Comparison of ENCODE assay signal across 14 cellular contexts in the genomic region with DNA sequence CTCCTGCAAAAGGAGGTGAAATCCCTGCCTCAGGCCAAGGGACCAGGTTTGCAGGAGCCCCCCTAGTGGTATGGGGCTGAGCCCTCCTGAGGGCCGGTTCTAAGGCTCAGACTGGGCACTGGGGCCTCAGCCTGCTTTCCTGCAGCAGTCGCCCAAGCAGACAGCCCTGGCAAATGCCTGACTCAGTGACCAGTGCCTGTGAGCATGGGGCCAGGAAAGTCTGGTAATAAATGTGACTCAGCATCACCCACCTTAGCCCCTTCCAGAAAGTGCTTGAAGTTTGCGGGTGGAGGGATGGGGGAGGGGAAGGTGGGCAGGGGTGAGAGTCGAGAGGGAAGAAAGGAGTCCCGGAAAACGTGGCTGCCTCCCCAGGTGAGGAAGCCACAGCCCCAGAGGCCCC. TPM values are rescaled to one million over a fixed set of nuclear protein-coding genes. Genes with fewer than 3 reads are reported as not detected.
DNase-seq lines count a peak whose midpoint lies in the region; ATAC-seq, FAIRE-seq and TF ChIP-seq lines count a peak whose summit lies in the region.
"Had no signal": no experiment of that assay in that cellular context is flagged by ENCODE, and none has a peak within 500 bp of the region (broad histone marks: within the 10 kb centered on the region; RNA-seq: fewer than 3 reads in every experiment).

No MANE protein-coding gene starts in this region.

- H3K4me1 ChIP-seq in A549 (peaks cover 61% of the 10 kb centered on the region), mesodermal cell (ENCODE audit: control insufficient read depth, insufficient read depth, low read length, poor library complexity, severe bottlenecking) (peaks cover 27% of the 10 kb centered on the region)

- TF ChIP-seq CTCF in A549 (IDR thresholded peaks at IDR 0.05): no peak

- H3K4me2 ChIP-seq in A549: peak overlapping the region; percentile 96

- no peak for TF ChIP-seq EP300 in A549 (IDR thresholded peaks at IDR 0.05)

- CTCF ChIA-PET in A549 (lab: Yijun Ruan, JAX): interaction anchor here (11.8 kb wide), 1 partner anchor 11 kb away, joined by 109 read pairs; no protein-coding TSS in a partner anchor

- H3K4me3 ChIP-seq in A549: peak overlapping the region; percentile 83; the same call in 1 of the 3 replicates
- H3K4me3 ChIP-seq in mesodermal cell (ENCODE audit: extremely low read depth, insufficient read depth, low read length, poor library complexity, severe bottlenecking): no peak overlapping the region
- H3K4me3 ChIP-seq: gastroesophageal sphincter, tibial nerve had no signal

- DNase-seq in A549 (ENCODE audit: low read depth in 1 of 2, low spot score in 1 of 2) (no peak), H4 (ENCODE audit: low spot score) (peak; percentile 13), amniotic epithelial cell (ENCODE audit: low read depth) (peak; percentile 26), middle frontal gyrus (ENCODE audit: extremely low spot score, low spot score) (no peak)
- DNase-seq: activated CD4-positive, CD25-positive, alpha-beta regulatory T cell treated with anti-CD3 and anti-CD28 coated beads, Interleukin-2, amount 50 U/mL, for 72 hours; activated effector memory CD4-positive, alpha-beta T cell treated with anti-CD3 and anti-CD28 coated beads, Interleukin-2, amount 50 U/mL, for 16 hours; dermis blood vessel endothelial cell; SIG-M5 had no signal

- no peaks in the 10 kb centered on the region for H3K36me3 ChIP-seq in mesodermal cell (ENCODE audit: control insufficient read depth, insufficient read depth, low read length)
- H3K36me3 ChIP-seq: gastroesophageal sphincter, tibial nerve had no signal

- WGBS in A549 (ENCODE audit: missing lambda C conversion rate): 78% methylated on average over 4 of the region's 6 CpGs
- 43 to 61% methylated on average over 3 of the region's 6 CpGs for WGBS in mesodermal cell (ENCODE audit: insufficient coverage in 2 of 2), 2 experiments

- POLR2A ChIA-PET in A549 (lab: Yijun Ruan, JAX): no interaction called here

- ATAC-seq in A549 (no peak), GM21447 (IDR thresholded peaks at IDR 0.05; ENCODE audit: unreplicated experiment) (no peak), HG02798 (IDR thresholded peaks at IDR 0.05; ENCODE audit: poor library complexity, unreplicated experiment) (no peak), GM21423 (IDR thresholded peaks at IDR 0.05; ENCODE audit: unreplicated experiment) (no peak)
- ATAC-seq: gastroesophageal sphincter had no signal

- H3K9me3 ChIP-seq in A549: no peaks in the 10 kb centered on the region
- H3K9me3 ChIP-seq in mesodermal cell (ENCODE audit: control insufficient read depth, low read length): no peaks in the 10 kb centered on the region
- H3K9me3 ChIP-seq: gastroesophageal sphincter, tibial nerve had no signal

- no peak for FAIRE-seq in A549 (lab: Jason Lieb, UNC)

- H3K27ac ChIP-seq in A549 (peak overlapping the region; percentile 98 to 99), mesodermal cell (ENCODE audit: low read depth, low read length, severe bottlenecking) (peak overlapping the region; percentile 99)

- no peak for TF ChIP-seq RAD21 in A549 (conservative IDR thresholded peaks at IDR 0.05 in 1 of 2, IDR thresholded peaks at IDR 0.05 in 1 of 2)

- no peak for TF ChIP-seq POLR2A in A549 (IDR thresholded peaks at IDR 0.05; ENCODE audit: low read length)

TF ChIP-seq in A549, 52 proteins besides CTCF, POLR2A, EP300 and RAD21 (continues in another document):
- TF ChIP-seq CHD2 (IDR thresholded peaks at IDR 0.05; ENCODE audit: low read length, partially characterized antibody): no peak
- no peak for TF ChIP-seq HOXB13 (CRISPR knock-in tag; IDR thresholded peaks at IDR 0.05; ENCODE audit: low read depth)
- TF ChIP-seq, protein P1, sequence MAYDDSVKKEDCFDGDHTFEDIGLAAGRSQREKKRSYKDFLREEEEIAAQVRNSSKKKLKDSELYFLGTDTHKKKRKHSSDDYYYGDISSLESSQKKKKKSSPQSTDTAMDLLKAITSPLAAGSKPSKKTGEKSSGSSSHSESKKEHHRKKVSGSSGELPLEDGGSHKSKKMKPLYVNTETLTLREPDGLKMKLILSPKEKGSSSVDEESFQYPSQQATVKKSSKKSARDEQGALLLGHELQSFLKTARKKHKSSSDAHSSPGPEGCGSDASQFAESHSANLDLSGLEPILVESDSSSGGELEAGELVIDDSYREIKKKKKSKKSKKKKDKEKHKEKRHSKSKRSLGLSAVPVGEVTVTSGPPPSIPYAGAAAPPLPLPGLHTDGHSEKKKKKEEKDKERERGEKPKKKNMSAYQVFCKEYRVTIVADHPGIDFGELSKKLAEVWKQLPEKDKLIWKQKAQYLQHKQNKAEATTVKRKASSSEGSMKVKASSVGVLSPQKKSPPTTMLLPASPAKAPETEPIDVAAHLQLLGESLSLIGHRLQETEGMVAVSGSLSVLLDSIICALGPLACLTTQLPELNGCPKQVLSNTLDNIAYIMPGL (CRISPR knock-in tag; IDR thresholded peaks at IDR 0.05; ENCODE audit: borderline replicate concordance): no peak
- TF ChIP-seq PBX3 (IDR thresholded peaks at IDR 0.05): no peak
- no peak for TF ChIP-seq MYC (IDR thresholded peaks at IDR 0.05; ENCODE audit: borderline replicate concordance, low read length)
- TF ChIP-seq, protein P2, sequence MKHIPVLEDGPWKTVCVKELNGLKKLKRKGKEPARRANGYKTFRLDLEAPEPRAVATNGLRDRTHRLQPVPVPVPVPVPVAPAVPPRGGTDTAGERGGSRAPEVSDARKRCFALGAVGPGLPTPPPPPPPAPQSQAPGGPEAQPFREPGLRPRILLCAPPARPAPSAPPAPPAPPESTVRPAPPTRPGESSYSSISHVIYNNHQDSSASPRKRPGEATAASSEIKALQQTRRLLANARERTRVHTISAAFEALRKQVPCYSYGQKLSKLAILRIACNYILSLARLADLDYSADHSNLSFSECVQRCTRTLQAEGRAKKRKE (CRISPR knock-in tag; IDR thresholded peaks at IDR 0.05; ENCODE audit: low read depth): no peak
- no peak for TF ChIP-seq ELK1 (IDR thresholded peaks at IDR 0.05; ENCODE audit: low read depth, low read length)
- TF ChIP-seq CBX8 (IDR thresholded peaks at IDR 0.05): no peak
- no peak for TF ChIP-seq POLR2AphosphoS2 (conservative IDR thresholded peaks at IDR 0.05; ENCODE audit: low read length)

RNA-seq across cellular contexts. Expression of gene MC1R, which starts 2.1 kb away (rescaled TPM):
- polyA plus RNA-seq in A549 (2011; rRNA removed) (7.4 and 8.0 TPM in 2 replicates), A549 (2017; fragmentation: RNase III; extraction: RNeasy Plus Mini Kit Qiagen cat#74134 plus additional on column Dnase treatment) (6.1 to 9.2 TPM (median 8.0 TPM) in 3 replicates)
- polyA plus RNA-seq in A549 (2012; cell fraction: cytosol; rRNA removed): 8.8 and 9.5 TPM in 2 replicates
- 44.8 and 58.2 TPM in 2 replicates for polyA plus RNA-seq in A549 (2012; cell fraction: nucleus; rRNA removed)
- 8.0 and 10.7 TPM in 2 replicates for polyA minus RNA-seq in A549 (2011; rRNA and poly(A)+ RNA removed)
- 1.1 and 1.8 TPM in 2 replicates for total RNA-seq in H4 (2014; rRNA removed; shearing (Covaris generic))
- 6.0 TPM for polyA plus RNA-seq in mesodermal cell (2013, experiment 1 of 2)
- polyA plus RNA-seq in mesodermal cell (2013, experiment 2 of 2): 5.1 TPM

RNA-seq across cellular contexts. Expression of gene TUBB3, which starts 2.4 kb away (rescaled TPM):
- polyA plus RNA-seq in A549 (2011; rRNA removed) (48.8 and 48.9 TPM in 2 replicates), A549 (2017; fragmentation: RNase III; extraction: RNeasy Plus Mini Kit Qiagen cat#74134 plus additional on column Dnase treatment) (152 to 180 TPM (median 163 TPM) in 3 replicates)
- 289 and 332 TPM in 2 replicates for polyA plus RNA-seq in A549 (2012; cell fraction: cytosol; rRNA removed)
- polyA plus RNA-seq in A549 (2012; cell fraction: nucleus; rRNA removed): 483 and 655 TPM in 2 replicates
- 73.7 and 103 TPM in 2 replicates for polyA minus RNA-seq in A549 (2011; rRNA and poly(A)+ RNA removed)
- 217 and 304 TPM in 2 replicates for total RNA-seq in H4 (2014; rRNA removed; shearing (Covaris generic))
- polyA plus RNA-seq in mesodermal cell (2013, experiment 1 of 2): 189 TPM
- 156 TPM for polyA plus RNA-seq in mesodermal cell (2013, experiment 2 of 2)

RNA-seq across cellular contexts. Expression of gene DEF8, which starts 27.8 kb away (rescaled TPM):
- polyA plus RNA-seq in A549 (2011; rRNA removed): 63.6 and 69.4 TPM in 2 replicates
- 154 and 175 TPM in 2 replicates for polyA plus RNA-seq in A549 (2012; cell fraction: cytosol; rRNA removed)
- polyA plus RNA-seq in A549 (2012; cell fraction: nucleus; rRNA removed): 262 and 280 TPM in 2 replicates
- 83.0 to 88.7 TPM (median 86.5 TPM) in 3 replicates for polyA plus RNA-seq in A549 (2017; fragmentation: RNase III; extraction: RNeasy Plus Mini Kit Qiagen cat#74134 plus additional on column Dnase treatment)
- polyA minus RNA-seq in A549 (2011; rRNA and poly(A)+ RNA removed): 38.2 and 39.0 TPM in 2 replicates
- 53.9 and 68.6 TPM in 2 replicates for total RNA-seq in H4 (2014; rRNA removed; shearing (Covaris generic))
- 69.2 TPM for polyA plus RNA-seq in mesodermal cell (2013, experiment 1 of 2)
- polyA plus RNA-seq in mesodermal cell (2013, experiment 2 of 2): 62.5 TPM

RNA-seq across cellular contexts. Expression of gene TCF25, which starts 47.3 kb away (rescaled TPM):
- polyA plus RNA-seq in A549 (2011; rRNA removed): 80.4 and 125 TPM in 2 replicates
- 137 and 156 TPM in 2 replicates for polyA plus RNA-seq in A549 (2012; cell fraction: cytosol; rRNA removed)
- 508 and 516 TPM in 2 replicates for polyA plus RNA-seq in A549 (2012; cell fraction: nucleus; rRNA removed)
- polyA plus RNA-seq in A549 (2017; fragmentation: RNase III; extraction: RNeasy Plus Mini Kit Qiagen cat#74134 plus additional on column Dnase treatment): 116 to 125 TPM (median 122 TPM) in 3 replicates
- 77.0 and 79.2 TPM in 2 replicates for polyA minus RNA-seq in A549 (2011; rRNA and poly(A)+ RNA removed)
- total RNA-seq in H4 (2014; rRNA removed; shearing (Covaris generic)): 95.7 and 97.1 TPM in 2 replicates
- polyA plus RNA-seq in mesodermal cell (2013, experiment 1 of 2): 173 TPM
- 145 TPM for polyA plus RNA-seq in mesodermal cell (2013, experiment 2 of 2)

Comparison
In these comparisons a context has a peak if more than half of its experiments do, and no peak if none do; other contexts are left out.
1. DNase-seq: peak in H4 (single experiment) and amniotic epithelial cell (single experiment); none in A549 (0 of 2) and middle frontal gyrus (single experiment).